21 cellular contexts compared by ENCODE assay signal in genomic region chr1:30047576-30047975, GRCh38.
"Had no signal": no experiment of that assay in that cellular context is flagged by ENCODE, and none has a peak within 500 bp of the region (broad histone marks: within the 10 kb centered on the region; RNA-seq: fewer than 3 reads in every experiment).

No MANE protein-coding gene starts in this region.

- H3K9me3 Mint-ChIP-seq: central memory CD8-positive, alpha-beta T cell; immature natural killer cell; neural crest cell; stimulated activated naive CD8-positive, alpha-beta T cell treated with anti-CD3 and anti-CD28 coated beads, Interleukin-15, Interleukin-2, amounts not matched to agents 100 ng/mL and 50 ng/mL, for 24 hours had no signal

- H3K27ac ChIP-seq: foreskin keratinocyte, pancreas, thoracic aorta, transverse colon had no signal

- H3K36me3 ChIP-seq: pancreas, thoracic aorta, transverse colon had no signal

- H3K4me1 Mint-ChIP-seq: stimulated activated memory B cell treated with anti-CD40 and anti-IgM and Interleukin-4, amounts not matched to agents 10 μg/mL and 1 μg/mL and 100 μg/mL, for 72 hours had no signal

- H3K9me3 ChIP-seq: pancreas, thoracic aorta, transverse colon had no signal

- DNase-seq: dermis blood vessel endothelial cell; effector CD4-positive, alpha-beta T cell; erythroblast; foreskin keratinocyte; immature natural killer cell; left colon; mesendoderm; naive thymus-derived CD4-positive, alpha-beta T cell; right cardiac atrium; stimulated activated CD4-positive, alpha-beta T cell treated with anti-CD3 and anti-CD28 coated beads, Interleukin-15, amount 100 ng/mL, for 24 hours; stimulated activated CD4-positive, alpha-beta T cell treated with anti-CD3 and anti-CD28 coated beads, Interleukin-1b, Interleukin-23, amount 100 ng/mL, for 48 hours; stimulated activated CD4-positive, alpha-beta T cell treated with anti-CD3 and anti-CD28 coated beads, Interleukin-4, amount 100 ng/mL, for 24 hours; transverse colon had no signal

- H3K4me3 ChIP-seq: pancreas, thoracic aorta, transverse colon had no signal

- H3K27ac Mint-ChIP-seq: endodermal cell; immature natural killer cell; naive thymus-derived CD4-positive, alpha-beta T cell; progenitor cell of endocrine pancreas; stimulated activated memory B cell treated with anti-CD40 and anti-IgM and Interleukin-4, amounts not matched to agents 10 μg/mL and 1 μg/mL and 100 μg/mL, for 72 hours; stimulated activated naive CD8-positive, alpha-beta T cell treated with anti-CD3 and anti-CD28 coated beads, Interleukin-15, Interleukin-2, amounts not matched to agents 100 ng/mL and 50 ng/mL, for 24 hours had no signal

- H3K4me1 ChIP-seq: foreskin keratinocyte, pancreas, transverse colon had no signal

- H3K27me3 ChIP-seq: pancreas had no signal

- H3K4me3 Mint-ChIP-seq: central memory CD8-positive, alpha-beta T cell; endodermal cell; naive thymus-derived CD4-positive, alpha-beta T cell; neural crest cell; stimulated activated memory B cell treated with anti-CD40 and anti-IgM and Interleukin-4, amounts not matched to agents 10 μg/mL and 1 μg/mL and 100 μg/mL, for 72 hours; stimulated activated naive CD8-positive, alpha-beta T cell treated with anti-CD3 and anti-CD28 coated beads, Interleukin-15, Interleukin-2, amounts not matched to agents 100 ng/mL and 50 ng/mL, for 24 hours had no signal

- ATAC-seq: foreskin keratinocyte; left colon; naive thymus-derived CD4-positive, alpha-beta T cell; pancreas; right cardiac atrium; stimulated activated memory B cell treated with anti-CD40 and anti-IgM and Interleukin-4, amounts not matched to agents 10 μg/mL and 1 μg/mL and 100 μg/mL, for 72 hours had no signal

- H3K36me3 Mint-ChIP-seq: immature natural killer cell; naive thymus-derived CD4-positive, alpha-beta T cell; stimulated activated memory B cell treated with anti-CD40 and anti-IgM and Interleukin-4, amounts not matched to agents 10 μg/mL and 1 μg/mL and 100 μg/mL, for 72 hours had no signal
